In the genomic region with DNA sequence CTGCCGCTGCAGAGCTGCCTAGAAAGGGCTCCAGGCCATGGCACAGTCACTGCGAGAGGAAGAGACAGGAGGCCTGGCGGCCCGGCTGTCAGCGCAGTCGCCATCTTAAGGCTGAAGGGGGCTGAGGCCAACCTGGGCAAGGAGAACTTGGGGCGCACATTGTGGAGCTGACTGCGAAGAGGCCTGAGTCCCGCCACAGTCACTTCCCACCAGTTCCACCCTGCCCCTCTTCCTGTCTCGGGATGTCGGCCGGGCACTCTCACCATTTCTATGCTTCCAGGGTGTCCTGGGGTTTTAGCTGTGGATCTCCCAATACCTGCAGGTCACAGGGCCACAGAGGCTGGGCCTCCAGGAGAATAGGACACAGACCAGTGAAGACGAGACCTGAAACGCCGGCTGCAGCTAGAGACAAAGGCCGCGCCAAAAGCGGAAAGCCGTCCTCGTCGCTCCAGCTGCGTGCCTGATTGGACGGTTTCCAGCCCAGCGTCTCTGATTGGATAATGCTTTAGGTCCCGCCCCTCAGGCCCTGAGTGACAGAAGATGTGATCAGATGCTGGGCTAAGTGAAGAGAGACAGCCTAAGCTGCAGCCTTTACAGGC, we compare ENCODE assay signal across 9 cellular contexts.
DNase-seq lines count a peak whose midpoint lies in the region; ATAC-seq and TF ChIP-seq lines count a peak whose summit lies in the region.
"Had no signal": no experiment of that assay in that cellular context is flagged by ENCODE, and none has a peak within 500 bp of the region (broad histone marks: within the 10 kb centered on the region; RNA-seq: fewer than 3 reads in every experiment).

No MANE protein-coding gene starts in this region.

- intact Hi-C loops in adrenal gland (cut with DNase I) (no loop called here), left cardiac atrium (cut with DNase I) (no loop called here), posterior vena cava (cut with DNase I) (no loop called here), transverse colon (cut with DNase I; ENCODE audit: low total_unique reads) (no loop called here)

- peak overlapping the region; percentile 78 for H3K4me2 ChIP-seq in SU-DHL-6 (ENCODE audit: low read depth, low read length, poor library complexity, severe bottlenecking)

- no peaks in the 10 kb centered on the region for H4K20me1 ChIP-seq in SU-DHL-6 (ENCODE audit: low read depth, low read length)

- no peaks in the 10 kb centered on the region for H3K9me3 ChIP-seq in SU-DHL-6 (ENCODE audit: insufficient read depth, low read length)
- H3K9me3 ChIP-seq in adrenal gland (replicated peaks in 1 of 3), result no peaks in the 10 kb centered on the region
- no peaks in the 10 kb centered on the region for H3K9me3 ChIP-seq in transverse colon

- TF ChIP-seq CTCF in SU-DHL-6 (IDR thresholded peaks at IDR 0.05; ENCODE audit: insufficient read depth, low read length, poor library complexity, severe bottlenecking) (no peak), adrenal gland (IDR thresholded peaks at IDR 0.05) (no peak), transverse colon (IDR thresholded peaks at IDR 0.05) (no peak)

- peak overlapping the region; percentile 69 for H3K9ac ChIP-seq in SU-DHL-6 (ENCODE audit: low read length)

- H3K27ac ChIP-seq in SU-DHL-6 (ENCODE audit: low read depth, low read length) (peak overlapping the region; percentile 71), adrenal gland (peak overlapping the region in 2 of 5 donors; percentile 18 to 42), transverse colon (peak overlapping the region in 3 of 4 donors; percentile 44 to 69 (median 57))
- H3K27ac ChIP-seq: 22Rv1 had no signal

- no peaks in the 10 kb centered on the region; the same call in 1 of the 2 replicates for H3F3A ChIP-seq in SU-DHL-6 (ENCODE audit: insufficient read depth)

- in situ Hi-C loops in transverse colon (cut with MboI; ENCODE audit: low pct_ligation_motif_present in 1 of 4, low pct_unique_long_range_greater_than_20kb in 1 of 4, low sequenced_read_pairs in 3 of 4), result no loop called here

- TF ChIP-seq POLR2A in adrenal gland (IDR thresholded peaks at IDR 0.05) (no peak), transverse colon (IDR thresholded peaks at IDR 0.05) (no peak)

- peaks cover 8% of the 10 kb centered on the region for H3K36me3 ChIP-seq in SU-DHL-6 (ENCODE audit: low read length)
- H3K36me3 ChIP-seq in adrenal gland (replicated peaks in 1 of 2), result no peaks in the 10 kb centered on the region
- H3K36me3 ChIP-seq in transverse colon, result peaks cover 0 to 5% (median 0%) of the 10 kb centered on the region in 4 donors

- H3K9me2 ChIP-seq in SU-DHL-6 (replicated peaks; ENCODE audit: insufficient read depth, low read length), result no peaks in the 10 kb centered on the region

- no peak for TF ChIP-seq EP300 in transverse colon (IDR thresholded peaks at IDR 0.05; ENCODE audit: low read depth)

- no peaks in the 10 kb centered on the region for H3K27me3 ChIP-seq in SU-DHL-6 (ENCODE audit: low read length)
- H3K27me3 ChIP-seq in adrenal gland, result no peaks in the 10 kb centered on the region
- no peaks in the 10 kb centered on the region for H3K27me3 ChIP-seq in transverse colon

- peak overlapping the region; percentile 84 for H3K4me3 ChIP-seq in SU-DHL-6 (ENCODE audit: insufficient read depth, low read length, poor library complexity, severe bottlenecking)
- H3K4me3 ChIP-seq in adrenal gland, result peak overlapping the region; percentile 1 to 75 (median 57)
- H3K4me3 ChIP-seq in transverse colon, result peak overlapping the region; percentile 15 to 77 (median 58)

- H3K4me1 ChIP-seq in adrenal gland (replicated peaks in 1 of 2) (peaks cover 0 to 7% of the 10 kb centered on the region in 2 donors), transverse colon (peaks cover 0 to 13% (median 9%) of the 10 kb centered on the region in 4 donors)

- H2AFZ ChIP-seq in SU-DHL-6 (ENCODE audit: low read depth, low read length, severe bottlenecking), result peak overlapping the region; percentile 81

- WGBS in adrenal gland, 4 donors, result 0 to 1% (median 0%) methylated on average over 3 to 25 of the region's 25 CpGs
- 10% methylated on average over 25 of the region's 25 CpGs; no CpG with 5 or more reads in 1 of the 2 donors for WGBS in transverse colon (ENCODE audit: low coverage in 1 of 2), 2 donors

- H3K79me2 ChIP-seq in SU-DHL-6 (ENCODE audit: insufficient read depth, low read length), result peaks cover 50% of the 10 kb centered on the region

- peak; percentile 20 to 28 for DNase-seq in NCI-H187 (lab: John Stamatoyannopoulos, UW)
- DNase-seq in NCI-H187 treated with DMSO at 0.1 percent for 48 hours (lab: John Stamatoyannopoulos, UW), result no peak
- peak; percentile 85 to 98 (median 94) for DNase-seq in adrenal gland
- peak; percentile 95 for DNase-seq in left cardiac atrium
- DNase-seq in posterior vena cava (ENCODE audit: low spot score), result peak; percentile 95
- DNase-seq in transverse colon, result peak; percentile 90

- ATAC-seq in HG03521 (IDR thresholded peaks at IDR 0.05; ENCODE audit: unreplicated experiment) (peak; percentile 74), left cardiac atrium (peak; percentile 98 to 99)
